ENCODE assay signal across 22 cellular contexts in the genomic region with DNA sequence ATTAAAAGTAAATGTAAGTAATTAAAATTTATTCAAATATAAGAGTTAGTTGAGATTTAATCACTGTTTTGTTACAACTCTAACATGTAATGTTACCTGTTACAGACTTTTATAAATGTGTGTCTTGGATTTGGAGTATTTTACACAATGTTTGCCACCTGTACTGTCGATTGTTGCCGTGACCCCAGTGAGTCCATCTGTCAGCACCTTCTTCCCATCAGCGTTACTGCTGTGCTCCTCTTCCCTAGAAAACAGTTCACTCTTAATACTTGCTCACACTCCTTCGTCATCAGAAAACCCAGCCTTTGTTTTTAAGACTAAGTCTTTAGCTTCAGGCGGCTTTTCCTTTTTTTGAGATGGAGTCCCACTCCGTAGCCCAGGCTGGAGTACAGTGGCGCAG. TPM values are rescaled to one million over a fixed set of nuclear protein-coding genes. Genes with fewer than 3 reads are reported as not detected.
"Had no signal": no experiment of that assay in that cellular context is flagged by ENCODE, and none has a peak within 500 bp of the region (broad histone marks: within the 10 kb centered on the region; RNA-seq: fewer than 3 reads in every experiment).

No MANE protein-coding gene starts in this region.

- H3K27ac Mint-ChIP-seq: activated CD8-positive, alpha-beta memory T cell treated with anti-CD3 and anti-CD28 coated beads, Interleukin-2, amount 10 ng/mL, durations not matched to agents 7 days and 5 days; activated T-helper 1 cell treated with anti-CD3 and anti-CD28 coated beads, Interleukin-12 subunit alpha, Interleukin-12 subunit beta, Interleukin-2, Interleukin-4 antibody, amounts not matched to agents 30 ng/mL and 10 ng/mL and 1 ng/mL, durations not matched to agents 14 hours and 24 hours and 36 hours had no signal

- H3K4me3 Mint-ChIP-seq: activated CD8-positive, alpha-beta memory T cell treated with anti-CD3 and anti-CD28 coated beads, Interleukin-2, amount 10 ng/mL, durations not matched to agents 7 days and 5 days; activated T-cell treated with anti-CD3 and anti-CD28 coated beads, Interleukin-2, amount 50 U/mL, for 24 hours; activated T-helper 1 cell treated with anti-CD3 and anti-CD28 coated beads, Interleukin-12 subunit alpha, Interleukin-12 subunit beta, Interleukin-2, Interleukin-4 antibody, amounts not matched to agents 30 ng/mL and 10 ng/mL and 1 ng/mL, durations not matched to agents 14 hours and 24 hours and 36 hours had no signal

- H3K9me3 Mint-ChIP-seq: activated T-cell treated with anti-CD3 and anti-CD28 coated beads, Interleukin-2, amount 50 U/mL, for 24 hours; activated T-helper 1 cell treated with anti-CD3 and anti-CD28 coated beads, Interleukin-12 subunit alpha, Interleukin-12 subunit beta, Interleukin-2, Interleukin-4 antibody, amounts not matched to agents 30 ng/mL and 10 ng/mL and 1 ng/mL, durations not matched to agents 14 hours and 24 hours and 36 hours had no signal

- DNase-seq: activated CD4-positive, alpha-beta T cell treated with anti-CD3 and anti-CD28 coated beads for 4 hours; activated CD8-positive, alpha-beta memory T cell treated with anti-CD3 and anti-CD28 coated beads, Interleukin-2, amount 10 ng/mL, durations not matched to agents 7 days and 5 days; activated effector memory CD4-positive, alpha-beta T cell treated with Interleukin-2 at 50 U/mL for 16 hours; activated naive CD4-positive, alpha-beta T cell treated with anti-CD3 and anti-CD28 coated beads, Interleukin-2, amount 50 U/mL, for 16 hours; activated T-cell treated with anti-CD3 and anti-CD28 coated beads, Interleukin-2, amount 50 U/mL, for 24 hours; aorta; caudate nucleus; Karpas-422; MM.1S; NCI-H1105; NCI-H1436; NCI-H1694 treated with DMSO at 0.1 percent for 48 hours; NCI-H2029 treated with DMSO at 0.1 percent for 48 hours; NCI-H345; NCI-H510A; NCI-H69; Peyer's patch; SHP77; T-helper 2 cell; T1000 had no signal

- H3K27me3 Mint-ChIP-seq: activated CD8-positive, alpha-beta memory T cell treated with anti-CD3 and anti-CD28 coated beads, Interleukin-2, amount 10 ng/mL, durations not matched to agents 7 days and 5 days; activated T-cell treated with anti-CD3 and anti-CD28 coated beads, Interleukin-2, amount 50 U/mL, for 24 hours had no signal

RNA-seq across cellular contexts. Expression of a gene that starts 40.5 kb away (rescaled TPM):
- total RNA-seq: K562 had no signal
